15 cellular contexts compared by ENCODE assay signal in the genomic region with DNA sequence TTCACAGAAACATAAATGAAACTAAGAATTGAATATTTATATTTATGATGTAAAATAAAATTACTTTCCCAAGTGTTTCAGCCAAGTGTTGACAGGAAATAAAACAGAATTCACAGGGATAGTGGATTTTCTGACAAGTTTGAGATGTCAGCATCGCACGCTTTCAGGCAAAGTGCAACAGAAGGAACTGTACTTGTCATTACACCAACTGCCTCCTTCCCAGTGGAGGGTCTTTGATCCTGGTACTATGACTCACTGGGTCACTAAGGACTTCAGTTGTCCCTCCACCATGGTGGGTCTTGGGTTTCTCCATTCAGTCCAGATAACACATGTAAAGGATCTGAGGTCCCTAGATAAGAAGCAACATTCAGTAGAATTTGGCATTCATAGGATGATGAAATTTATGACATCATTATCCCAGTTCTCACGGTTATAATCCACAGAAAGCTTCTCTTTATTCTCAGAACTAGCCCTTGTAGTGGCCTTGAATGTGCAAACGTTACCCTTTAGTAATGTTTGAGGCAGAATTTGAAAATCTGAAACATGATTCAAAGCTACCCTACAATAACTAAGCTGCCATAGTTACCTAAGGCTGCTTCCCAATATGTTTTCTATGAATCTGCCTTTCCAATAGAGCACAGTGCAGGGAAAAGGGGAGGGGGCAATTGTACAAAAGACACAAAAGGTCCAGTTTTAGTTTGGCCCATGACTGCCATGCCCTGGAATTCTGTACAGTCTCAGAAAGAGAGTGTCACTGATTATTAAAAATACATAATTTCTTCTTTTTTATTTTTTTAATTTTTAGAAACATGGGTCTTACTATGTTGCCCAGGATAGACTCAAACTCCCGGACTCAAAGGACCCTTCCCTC. TPM values are rescaled to one million over a fixed set of nuclear protein-coding genes. Genes with fewer than 3 reads are reported as not detected.
DNase-seq lines count a peak whose midpoint lies in the region; ATAC-seq and TF ChIP-seq lines count a peak whose summit lies in the region.
"Had no signal": no experiment of that assay in that cellular context is flagged by ENCODE, and none has a peak within 500 bp of the region (broad histone marks: within the 10 kb centered on the region; RNA-seq: fewer than 3 reads in every experiment).

No MANE protein-coding gene starts in this region.

- H3K9me3 Mint-ChIP-seq in natural killer cell treated with Interleukin-12 subunit alpha and Interleukin-12 subunit beta and Interleukin-15 and Interleukin-18, amount 100 ng/mL, for 72 hours: peaks cover 2% of the 10 kb centered on the region

- no peak overlapping the region for H3K9ac ChIP-seq in HCT116 (ENCODE audit: low read length)
- no peak overlapping the region for H3K9ac ChIP-seq in rectal smooth muscle tissue (ENCODE audit: low read length)

- CTCF ChIA-PET in HCT116 (lab: Charles Lee): no interaction called here

- no peak overlapping the region for H3K4me3 Mint-ChIP-seq in natural killer cell treated with Interleukin-12 subunit alpha and Interleukin-12 subunit beta and Interleukin-15 and Interleukin-18, amount 100 ng/mL, for 72 hours

- H3K27me3 Mint-ChIP-seq in natural killer cell treated with Interleukin-12 subunit alpha and Interleukin-12 subunit beta and Interleukin-15 and Interleukin-18, amount 100 ng/mL, for 72 hours: no peaks in the 10 kb centered on the region

- POLR2A ChIA-PET in HCT116 (lab: Charles Lee): no interaction called here

- ATAC-seq in HCT116: no peak
- no peak for ATAC-seq in natural killer cell treated with Interleukin-12 subunit alpha and Interleukin-12 subunit beta and Interleukin-15 and Interleukin-18, amount 100 ng/mL, for 72 hours

- no peak overlapping the region for H2AFZ ChIP-seq in HCT116 (ENCODE audit: low read depth, low read length, poor library complexity, severe bottlenecking)

- H3K79me2 ChIP-seq in HCT116 (ENCODE audit: insufficient read depth, low read length): no peaks in the 10 kb centered on the region

- H3K36me3 Mint-ChIP-seq in natural killer cell treated with Interleukin-12 subunit alpha and Interleukin-12 subunit beta and Interleukin-15 and Interleukin-18, amount 100 ng/mL, for 72 hours: peaks cover 4% of the 10 kb centered on the region

- H3K9me2 ChIP-seq in HCT116 (ENCODE audit: insufficient read depth): no peaks in the 10 kb centered on the region

- RAD21 ChIA-PET in HCT116 (lab: Charles Lee; ENCODE audit: low non-redundant PET in 1 of 2, low total read pairs in 2 of 2, uncharacterized antibody in 2 of 2, unreplicated experiment in 2 of 2): no interaction called here

- no peaks in the 10 kb centered on the region for H4K20me1 ChIP-seq in HCT116 (ENCODE audit: insufficient read depth)

- intact Hi-C loops in HCT116 (cut with micrococcal nuclease): no loop called here

- H3K4me1 ChIP-seq in HCT116 (ENCODE audit: control insufficient read depth in 1 of 2, insufficient read depth in 2 of 2, low read length in 2 of 2) (peaks cover 10 to 26% of the 10 kb centered on the region in 2 experiments; a peak in 3 of 4 replicates), rectal smooth muscle tissue (ENCODE audit: control insufficient read depth, insufficient read depth, low read length) (peaks cover 17% of the 10 kb centered on the region)

- in situ Hi-C loops in SK-MEL-5 (cut with HindIII; ENCODE audit: low pct_unique_long_range_greater_than_20kb, low sequenced_read_pairs): no loop called here

- H3K27ac ChIP-seq in HCT116 (ENCODE audit: low read depth, low read length): no peak overlapping the region
- peak overlapping the region; percentile 68 for H3K27ac ChIP-seq in rectal smooth muscle tissue (ENCODE audit: low read depth, low read length)
- H3K27ac ChIP-seq: PC-9 had no signal

- no peak for DNase-seq in HCT116 (ENCODE audit: low read depth, low spot score)
- DNase-seq in SK-MEL-5 (ENCODE audit: low read depth, low spot score): peak; percentile 78
- DNase-seq in fibroblast of the aortic adventitia (ENCODE audit: low read depth): peak; percentile 81
- DNase-seq in natural killer cell treated with Interleukin-12 subunit alpha and Interleukin-12 subunit beta and Interleukin-15 and Interleukin-18, amount 100 ng/mL, for 72 hours (ENCODE audit: low spot score): no peak
- DNase-seq in germinal center (ENCODE audit: low spot score): no peak
- DNase-seq in activated gamma-delta T cell (lab: John Stamatoyannopoulos, UW): no peak
- DNase-seq: AML-193; hippocampal formation; KG1; NCI-H1105; PC-9; stimulated activated CD4-positive, alpha-beta T cell treated with anti-CD3 and anti-CD28 coated beads, Interleukin-2, amount 100 ng/mL, for 48 hours; T1000 had no signal

- no peak for TF ChIP-seq RAD21 in HCT116 (IDR thresholded peaks at IDR 0.05; ENCODE audit: low read depth)

- no peaks in the 10 kb centered on the region for H3K9me3 ChIP-seq in HCT116 (ENCODE audit: control insufficient read depth in 1 of 2, insufficient read depth in 1 of 2, low read depth in 1 of 2, low read length in 2 of 2)
- H3K9me3 ChIP-seq: adrenal gland had no signal

- H3K27me3 ChIP-seq in HCT116 (ENCODE audit: insufficient read depth, low read length) (no peaks in the 10 kb centered on the region), rectal smooth muscle tissue (ENCODE audit: control insufficient read depth, insufficient read depth, low read length) (no peaks in the 10 kb centered on the region)
- H3K27me3 ChIP-seq: adrenal gland had no signal

- TF ChIP-seq POLR2A in HCT116 (IDR thresholded peaks at IDR 0.05; ENCODE audit: borderline replicate concordance, extremely low read depth, insufficient read depth, insufficient read length): no peak

- TF ChIP-seq CTCF in HCT116 (IDR thresholded peaks at IDR 0.05 in 2 of 3, conservative IDR thresholded peaks at IDR 0.05 in 1 of 3; ENCODE audit: borderline replicate concordance in 1 of 3, insufficient read depth in 1 of 3, low read depth in 2 of 3, low read length in 2 of 3) (no peak), fibroblast of the aortic adventitia (IDR thresholded peaks at IDR 0.05; ENCODE audit: insufficient read depth, low read length) (no peak)

- no TSS peak for BruUV-seq in HCT116 (replicated peaks; lab: Mats Ljungman, UMichigan)

- H3K36me3 ChIP-seq in HCT116 (ENCODE audit: control insufficient read depth in 1 of 2, insufficient read depth in 2 of 2, low read length in 2 of 2): no peaks in the 10 kb centered on the region
- H3K36me3 ChIP-seq in rectal smooth muscle tissue (ENCODE audit: control insufficient read depth, insufficient read depth, low read length): no peaks in the 10 kb centered on the region
- H3K36me3 ChIP-seq: adrenal gland had no signal

- H3K4me2 ChIP-seq in HCT116 (ENCODE audit: low read length): no peak overlapping the region
- H3K4me2 ChIP-seq: PC-9 had no signal

- no peak overlapping the region for H3K27ac Mint-ChIP-seq in natural killer cell treated with Interleukin-12 subunit alpha and Interleukin-12 subunit beta and Interleukin-15 and Interleukin-18, amount 100 ng/mL, for 72 hours

- peaks cover 26 to 38% of the 10 kb centered on the region in 2 donors for H3K4me1 Mint-ChIP-seq in natural killer cell treated with Interleukin-12 subunit alpha and Interleukin-12 subunit beta and Interleukin-15 and Interleukin-18, amount 100 ng/mL, for 72 hours (ENCODE audit: low read depth in 2 of 2)

- H3K4me3 ChIP-seq in HCT116 (replicated peaks in 1 of 2; ENCODE audit: low read depth in 1 of 2, low read length in 2 of 2) (no peak overlapping the region), fibroblast of the aortic adventitia (ENCODE audit: low read depth, low read length) (no peak overlapping the region), rectal smooth muscle tissue (ENCODE audit: low read length) (no peak overlapping the region)
- H3K4me3 ChIP-seq: adrenal gland, PC-9 had no signal

TF ChIP-seq in HCT116, 20 proteins besides CTCF, POLR2A, EP300 and RAD21:
- peak; percentile 19 for TF ChIP-seq TCF7L2 (IDR thresholded peaks at IDR 0.05; ENCODE audit: borderline replicate concordance, extremely low read depth, insufficient read depth, insufficient read length)
- no peak for TF ChIP-seq YY1 (IDR thresholded peaks at IDR 0.05; ENCODE audit: extremely low read depth, insufficient replicate concordance, low read depth, low read length)

RNA-seq across cellular contexts. Expression of a gene that starts 3.7 kb away (rescaled TPM):
- total RNA-seq in HCT116 (2021; ENCODE audit: unreplicated experiment) (4.4 TPM), fibroblast of the aortic adventitia (ENCODE audit: low replicate concordance) (7.0 and 19.9 TPM in 2 replicates)
- 1.5 and 1.7 TPM in 2 replicates for polyA plus RNA-seq in HCT116 (2012)
- 107 and 110 TPM in 2 replicates for total RNA-seq in SK-MEL-5 (2014; rRNA removed; shearing (Covaris generic))
- 105 and 128 TPM in 2 replicates for polyA plus RNA-seq in SK-MEL-5 (2015; cell fraction: cytosol; rRNA removed)
- polyA plus RNA-seq in SK-MEL-5 (2015; cell fraction: nucleus; rRNA removed): 645 and 654 TPM in 2 replicates
- 100 to 1,000 TPM; 121 to 244 TPM for total RNA-seq in natural killer cell treated with Interleukin-12 subunit alpha and Interleukin-12 subunit beta and Interleukin-15 and Interleukin-18, amount 100 ng/mL, for 72 hours

Comparison
In these comparisons a context has a peak if more than half of its experiments do, and no peak if none do; other contexts are left out.
1. DNase-seq: peak in SK-MEL-5 (single experiment) and fibroblast of the aortic adventitia (single experiment); none in HCT116 (single experiment), natural killer cell treated with Interleukin-12 subunit alpha and Interleukin-12 subunit beta and Interleukin-15 and Interleukin-18, amount 100 ng/mL, for 72 hours (single experiment), germinal center (single experiment) and activated gamma-delta T cell (single experiment).